In the genomic region with DNA sequence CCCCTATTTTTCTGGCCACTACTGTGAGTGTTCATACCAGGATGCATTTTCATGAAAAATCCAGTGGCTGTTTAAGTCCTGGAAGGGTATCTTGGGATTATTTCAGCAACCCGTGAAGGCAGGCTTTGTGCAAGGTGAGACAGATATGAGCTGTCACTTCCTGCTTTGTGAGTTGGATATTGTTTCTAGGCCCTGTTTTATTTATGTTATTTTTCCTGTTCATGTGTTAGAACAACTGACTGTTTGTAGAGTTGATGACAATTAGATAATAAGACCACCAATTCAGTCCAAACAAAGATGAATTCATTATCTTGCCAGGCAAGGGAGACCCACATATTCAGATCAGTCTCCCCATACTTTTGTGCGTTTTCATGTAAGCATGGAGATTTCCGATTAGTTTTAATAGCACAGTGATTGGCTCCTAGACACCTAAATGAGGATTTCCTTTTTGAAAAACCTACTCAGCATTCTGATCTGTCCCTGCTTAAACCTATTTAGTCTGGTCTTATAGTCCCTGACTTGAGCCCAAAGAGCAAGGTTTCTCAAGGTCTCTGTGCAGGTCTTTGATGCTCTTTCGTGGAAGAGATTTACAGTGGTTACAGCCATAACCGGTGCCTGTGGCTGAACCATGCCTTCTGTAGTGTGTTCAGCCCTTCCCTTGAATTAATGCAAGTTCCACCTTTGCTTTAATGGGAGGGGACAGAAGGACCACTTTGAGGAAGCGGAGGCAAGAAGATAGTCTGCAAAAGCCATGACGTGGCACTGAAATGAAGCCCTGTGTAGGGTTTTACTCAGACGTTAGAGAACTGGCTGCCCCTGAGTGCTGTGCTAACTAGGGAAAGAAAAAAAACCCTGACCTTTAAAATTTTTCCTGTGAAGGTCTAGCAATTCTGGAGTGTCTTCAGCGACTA, we compare ENCODE assay signal across 8 cellular contexts. TPM values are rescaled to one million over a fixed set of nuclear protein-coding genes. Genes with fewer than 3 reads are reported as not detected.
DNase-seq lines count a peak whose midpoint lies in the region; ATAC-seq, FAIRE-seq and TF ChIP-seq lines count a peak whose summit lies in the region.

No MANE protein-coding gene starts in this region.

- H3K9me2 ChIP-seq in MM.1S (replicated peaks; ENCODE audit: insufficient read depth, low read length) = no peaks in the 10 kb centered on the region

- dilution Hi-C loops in keratinocyte (cut with MboI; ENCODE audit: extremely low pct_ligation_motif_present, low sequenced_read_pairs) = no loop called here

- peak; percentile 88 for DNase-seq in MM.1S
- DNase-seq in activated naive CD8-positive, alpha-beta T cell treated with anti-CD3 and anti-CD28 coated beads, Interleukin-2, amount 50 U/mL, for 24 hours = peak; percentile 39
- DNase-seq in keratinocyte (ENCODE audit: low read depth, low spot score) = no peak
- no peak for DNase-seq in stimulated activated naive B cell treated with anti-CD40 and anti-IgM and Interleukin-4, amounts not matched to agents 10 μg/mL and 1 μg/mL and 100 μg/mL, for 72 hours
- DNase-seq in frontal cortex (ENCODE audit: low spot score in 2 of 2) = no peak
- no peak for DNase-seq in SKM-1 treated with dmso at 0.1 percent for 144 hours (lab: John Stamatoyannopoulos, UW; ENCODE audit: unreplicated experiment)

- ATAC-seq in GM18502 (IDR thresholded peaks at IDR 0.05; ENCODE audit: poor library complexity, unreplicated experiment) = peak; percentile 52
- peak; percentile 82 for ATAC-seq in activated naive CD8-positive, alpha-beta T cell treated with anti-CD3 and anti-CD28 coated beads, Interleukin-2, amount 50 U/mL, for 24 hours
- peak; percentile 76 to 82 for ATAC-seq in stimulated activated naive B cell treated with anti-CD40 and anti-IgM and Interleukin-4, amounts not matched to agents 10 μg/mL and 1 μg/mL and 100 μg/mL, for 72 hours (replicated peaks)
- no peak for ATAC-seq in HG02870 (IDR thresholded peaks at IDR 0.05; ENCODE audit: unreplicated experiment)

- H3K9me1 ChIP-seq in keratinocyte (ENCODE audit: control insufficient read depth, extremely low read depth, insufficient read depth, low read length) = no peaks in the 10 kb centered on the region

- TF ChIP-seq CTCF in MM.1S (IDR thresholded peaks at IDR 0.05; ENCODE audit: low read length) (no peak), keratinocyte (optimal IDR thresholded peaks at IDR 0.05 in 1 of 3, IDR thresholded peaks at IDR 0.05 in 1 of 3, conservative IDR thresholded peaks at IDR 0.05 in 1 of 3; ENCODE audit: extremely low read depth in 1 of 3, insufficient read depth in 2 of 3, low read length in 3 of 3) (no peak)

- H3K4me3 ChIP-seq in MM.1S (ENCODE audit: low read length) = peak overlapping the region; percentile 18
- H3K4me3 ChIP-seq in keratinocyte (ENCODE audit: control insufficient read depth in 2 of 3, extremely low read depth in 1 of 3, insufficient read depth in 2 of 3, low read depth in 1 of 3, low read length in 3 of 3) = no peak overlapping the region

- H3K36me3 Mint-ChIP-seq in activated naive CD8-positive, alpha-beta T cell treated with anti-CD3 and anti-CD28 coated beads, Interleukin-2, amount 50 U/mL, for 24 hours (ENCODE audit: low read depth) = peaks cover 12% of the 10 kb centered on the region
- H3K36me3 Mint-ChIP-seq in stimulated activated naive B cell treated with anti-CD40 and anti-IgM and Interleukin-4, amounts not matched to agents 10 μg/mL and 1 μg/mL and 100 μg/mL, for 72 hours = peaks cover 35 to 51% of the 10 kb centered on the region in 2 donors

- H3K27ac ChIP-seq in MM.1S (ENCODE audit: low read length) (peak overlapping the region; percentile 98), keratinocyte (ENCODE audit: control insufficient read depth, insufficient read depth, low read length) (peak overlapping the region; percentile 82)

- H3K9ac ChIP-seq in MM.1S (ENCODE audit: low read length) (peak overlapping the region; percentile 100), keratinocyte (ENCODE audit: control insufficient read depth, extremely low read depth, insufficient read depth, low read length) (peak overlapping the region; percentile 51)

- H3K36me3 ChIP-seq in MM.1S (replicated peaks; ENCODE audit: insufficient read depth, low read length) (peaks cover 37% of the 10 kb centered on the region), keratinocyte (ENCODE audit: control insufficient read depth in 2 of 2, extremely low read depth in 1 of 2, insufficient read depth in 2 of 2, low read length in 2 of 2) (peaks cover 12 to 27% of the 10 kb centered on the region in 2 experiments)

- peaks cover 99% of the 10 kb centered on the region for H3F3A ChIP-seq in MM.1S (ENCODE audit: insufficient read depth, low read length)

- H2AFZ ChIP-seq in MM.1S (ENCODE audit: low read length) (no peak overlapping the region), keratinocyte (ENCODE audit: control insufficient read depth, low read length) (no peak overlapping the region)

- H3K27me3 ChIP-seq in MM.1S (replicated peaks; ENCODE audit: insufficient read depth, low read length) = no peaks in the 10 kb centered on the region
- no peaks in the 10 kb centered on the region for H3K27me3 ChIP-seq in keratinocyte (ENCODE audit: control insufficient read depth, extremely low read depth, insufficient read depth, low read length)

- H4K20me1 ChIP-seq in MM.1S (ENCODE audit: insufficient read depth, low read length) = 0 out of 2 replicates have a peak, but pooled peaks cover 4% of the 10 kb centered on the region
- no peaks in the 10 kb centered on the region for H4K20me1 ChIP-seq in keratinocyte (ENCODE audit: control insufficient read depth, extremely low read depth, insufficient read depth, low read length)

- H3K79me2 ChIP-seq in MM.1S (ENCODE audit: low read length) (peaks cover 100% of the 10 kb centered on the region), keratinocyte (ENCODE audit: control insufficient read depth, insufficient read depth, low read length) (peaks cover 61% of the 10 kb centered on the region)

- H3K9me3 Mint-ChIP-seq in activated naive CD8-positive, alpha-beta T cell treated with anti-CD3 and anti-CD28 coated beads, Interleukin-2, amount 50 U/mL, for 24 hours = no peaks in the 10 kb centered on the region
- H3K9me3 Mint-ChIP-seq in stimulated activated naive B cell treated with anti-CD40 and anti-IgM and Interleukin-4, amounts not matched to agents 10 μg/mL and 1 μg/mL and 100 μg/mL, for 72 hours = no peaks in the 10 kb centered on the region

- H3K4me1 ChIP-seq in MM.1S (ENCODE audit: low read length) = peaks cover 97% of the 10 kb centered on the region
- H3K4me1 ChIP-seq in keratinocyte (ENCODE audit: control insufficient read depth, extremely low read depth, insufficient read depth, low read length) = peaks cover 67% of the 10 kb centered on the region

- no peaks in the 10 kb centered on the region for H3K27me3 Mint-ChIP-seq in activated naive CD8-positive, alpha-beta T cell treated with anti-CD3 and anti-CD28 coated beads, Interleukin-2, amount 50 U/mL, for 24 hours
- H3K27me3 Mint-ChIP-seq in stimulated activated naive B cell treated with anti-CD40 and anti-IgM and Interleukin-4, amounts not matched to agents 10 μg/mL and 1 μg/mL and 100 μg/mL, for 72 hours = no peaks in the 10 kb centered on the region

- peak overlapping the region; percentile 61 for H3K4me2 ChIP-seq in MM.1S (ENCODE audit: low read depth, low read length)
- peak overlapping the region; percentile 88 for H3K4me2 ChIP-seq in keratinocyte (ENCODE audit: control insufficient read depth, extremely low read depth, insufficient read depth, low read depth, low read length)

- peak overlapping the region; percentile 92 for H3K27ac Mint-ChIP-seq in activated naive CD8-positive, alpha-beta T cell treated with anti-CD3 and anti-CD28 coated beads, Interleukin-2, amount 50 U/mL, for 24 hours
- H3K27ac Mint-ChIP-seq in stimulated activated naive B cell treated with anti-CD40 and anti-IgM and Interleukin-4, amounts not matched to agents 10 μg/mL and 1 μg/mL and 100 μg/mL, for 72 hours = peak overlapping the region; percentile 77

- FAIRE-seq in keratinocyte (lab: Jason Lieb, UNC) = peak; percentile 66
- no peak for FAIRE-seq in frontal cortex (lab: Jason Lieb, UNC)

- no peaks in the 10 kb centered on the region for H3K9me3 ChIP-seq in MM.1S (replicated peaks; ENCODE audit: insufficient read depth, low read length)
- no peaks in the 10 kb centered on the region for H3K9me3 ChIP-seq in keratinocyte (ENCODE audit: control insufficient read depth, low read depth, low read length)

- peaks cover 81% of the 10 kb centered on the region for H3K4me1 Mint-ChIP-seq in activated naive CD8-positive, alpha-beta T cell treated with anti-CD3 and anti-CD28 coated beads, Interleukin-2, amount 50 U/mL, for 24 hours
- H3K4me1 Mint-ChIP-seq in stimulated activated naive B cell treated with anti-CD40 and anti-IgM and Interleukin-4, amounts not matched to agents 10 μg/mL and 1 μg/mL and 100 μg/mL, for 72 hours = peaks cover 34 to 50% of the 10 kb centered on the region in 2 donors

- H3K4me3 Mint-ChIP-seq in activated naive CD8-positive, alpha-beta T cell treated with anti-CD3 and anti-CD28 coated beads, Interleukin-2, amount 50 U/mL, for 24 hours = peak overlapping the region; percentile 77
- H3K4me3 Mint-ChIP-seq in stimulated activated naive B cell treated with anti-CD40 and anti-IgM and Interleukin-4, amounts not matched to agents 10 μg/mL and 1 μg/mL and 100 μg/mL, for 72 hours = peak overlapping the region; percentile 10 to 14

RNA-seq across cellular contexts. Expression of a gene that starts 42.8 kb away (rescaled TPM):
- 17.9 to 41.1 TPM (median 34.9 TPM) in 3 replicates for polyA plus RNA-seq in keratinocyte
- 24.1 TPM for polyA plus RNA-seq in keratinocyte (2011; ENCODE audit: low read depth)
- polyA plus RNA-seq in keratinocyte (2011; cell fraction: cytosol; rRNA removed) = 15.0 and 25.8 TPM in 2 replicates
- polyA plus RNA-seq in keratinocyte (2011; cell fraction: nucleus; rRNA removed) = 36.8 and 40.9 TPM in 2 replicates
- 19.3 and 38.7 TPM in 2 replicates for polyA plus RNA-seq in keratinocyte (2012; ENCODE audit: low replicate concordance)
- 45.2 to 76.7 TPM (median 75.1 TPM) in 3 replicates for polyA minus RNA-seq in keratinocyte
- 38.2 TPM for polyA minus RNA-seq in keratinocyte (2011; cell fraction: cytosol; rRNA and poly(A)+ RNA removed)
- 59.4 and 96.9 TPM in 2 replicates for polyA minus RNA-seq in keratinocyte (2011; cell fraction: nucleus; rRNA and poly(A)+ RNA removed)
- total RNA-seq in frontal cortex = 149 TPM

Comparison
In these comparisons a context has a peak if more than half of its experiments do, and no peak if none do; other contexts are left out.
1. DNase-seq: peak in MM.1S (single experiment) and activated naive CD8-positive, alpha-beta T cell treated with anti-CD3 and anti-CD28 coated beads, Interleukin-2, amount 50 U/mL, for 24 hours (single experiment); none in keratinocyte (single experiment), stimulated activated naive B cell treated with anti-CD40 and anti-IgM and Interleukin-4, amounts not matched to agents 10 μg/mL and 1 μg/mL and 100 μg/mL, for 72 hours (single experiment), frontal cortex (0 of 2) and SKM-1 treated with dmso at 0.1 percent for 144 hours (single experiment).